ENCODE assay signal across 15 cellular contexts in genomic region chr6:156865019-156865629, GRCh38.
DNase-seq lines count a peak whose midpoint lies in the region; ATAC-seq, FAIRE-seq and TF ChIP-seq lines count a peak whose summit lies in the region.
"Had no signal": no experiment of that assay in that cellular context is flagged by ENCODE, and none has a peak within 500 bp of the region (broad histone marks: within the 10 kb centered on the region; RNA-seq: fewer than 3 reads in every experiment).

No MANE protein-coding gene starts in this region.

- ATAC-seq in T-helper 17 cell (no peak), left lung (peak; percentile 21), HG02610 (IDR thresholded peaks at IDR 0.05; ENCODE audit: unreplicated experiment) (no peak), GM21367 (IDR thresholded peaks at IDR 0.05; ENCODE audit: unreplicated experiment) (no peak)

- H3K27ac Mint-ChIP-seq in T-helper 17 cell, result peak overlapping the region; percentile 93

- H3K27me3 Mint-ChIP-seq in T-helper 17 cell, result no peaks in the 10 kb centered on the region

- peak overlapping the region in 1 of 2 donors; percentile 6 for H3K27ac ChIP-seq in left lung

- peaks cover 3% of the 10 kb centered on the region for H3K36me3 Mint-ChIP-seq in T-helper 17 cell (ENCODE audit: low read depth)

- H3K9me3 ChIP-seq in T-helper 17 cell (ENCODE audit: control insufficient read depth, low read length, poor library complexity, severe bottlenecking) (no peaks in the 10 kb centered on the region), left lung (no peaks in the 10 kb centered on the region)
- H3K9me3 ChIP-seq: BE2C, transverse colon had no signal

- DNase-seq in CD1c-positive myeloid dendritic cell (ENCODE audit: extremely low spot score), result peak; percentile 30
- no peak for DNase-seq in GM19239 (ENCODE audit: insufficient read length, low spot score)
- DNase-seq in T-helper 17 cell, result no peak
- no peak for DNase-seq in left lung
- no peak for DNase-seq in GM13976 (ENCODE audit: low spot score)
- DNase-seq in dermis blood vessel endothelial cell, result no peak
- DNase-seq: activated CD4-positive, alpha-beta T cell treated with anti-CD3 and anti-CD28 coated beads, Interleukin-2, amount 50 U/mL, for 4 hours; BE2C; NCI-H446 treated with DMSO at 0.1 percent for 48 hours; stimulated activated CD4-positive, alpha-beta T cell treated with anti-CD3 and anti-CD28 coated beads, Interleukin-2, amount 100 ng/mL, for 24 hours; T-helper 2 cell; transverse colon had no signal

- in situ Hi-C loops in GM13976 (cut with MboI; ENCODE audit: low sequenced_read_pairs, unreplicated experiment), result no loop called here

- H3K4me3 Mint-ChIP-seq in T-helper 17 cell, result peak overlapping the region; percentile 61

- intact Hi-C loops in left lung (cut with DNase I), result no loop called here

- peaks cover 8 to 40% of the 10 kb centered on the region in 2 donors for H3K4me1 ChIP-seq in left lung

- TF ChIP-seq CTCF in left lung (IDR thresholded peaks at IDR 0.05), result no peak
- no peak for TF ChIP-seq CTCF in GM13976 (IDR thresholded peaks at IDR 0.05; ENCODE audit: borderline replicate concordance, control extremely low read depth, extremely low read depth, insufficient read depth, missing control alignments)

- no peaks in the 10 kb centered on the region for H3K36me3 ChIP-seq in left lung
- H3K36me3 ChIP-seq: BE2C, transverse colon had no signal

- no peak overlapping the region for H3K4me3 ChIP-seq in left lung
- H3K4me3 ChIP-seq: transverse colon had no signal

- no peaks in the 10 kb centered on the region for H3K27me3 ChIP-seq in left lung
- H3K27me3 ChIP-seq: BE2C, transverse colon had no signal

- H3K4me1 Mint-ChIP-seq in T-helper 17 cell, result peaks cover 67% of the 10 kb centered on the region

- FAIRE-seq in GM19239 (lab: Jason Lieb, UNC), result peak; percentile 51
- FAIRE-seq: keratinocyte had no signal
